20 cellular contexts compared by ENCODE assay signal in genomic region chr18:2994190-2994589, GRCh38. TPM values are rescaled to one million over a fixed set of nuclear protein-coding genes. Genes with fewer than 3 reads are reported as not detected.
A peak's percentile ranks its signal among the peaks of the same experiment; 100 is the strongest.
DNase-seq lines count a peak whose midpoint lies in the region; ATAC-seq, FAIRE-seq and TF ChIP-seq lines count a peak whose summit lies in the region.
"Had no signal": no experiment of that assay in that cellular context is flagged by ENCODE, and none has a peak within 500 bp of the region (broad histone marks: within the 10 kb centered on the region; RNA-seq: fewer than 3 reads in every experiment).

No MANE protein-coding gene starts in this region.

- BruUV-seq in K562 (replicated peaks; lab: Mats Ljungman, UMichigan) = no TSS peak

- H3K9me3 ChIP-seq in K562 (replicated peaks; ENCODE audit: control insufficient read depth, insufficient read depth, low read depth, low read length) (no peaks in the 10 kb centered on the region), stomach (no peaks in the 10 kb centered on the region)
- H3K9me3 ChIP-seq: esophagus muscularis mucosa, gastroesophageal sphincter, MG63, prostate gland had no signal

- peaks cover 75% of the 10 kb centered on the region for H3K4me1 Mint-ChIP-seq in activated naive CD4-positive, alpha-beta T cell treated with anti-CD3 and anti-CD28 coated beads, Interleukin-2, amount 10 ng/mL, durations not matched to agents 7 days and 5 days
- peaks cover 24% of the 10 kb centered on the region for H3K4me1 Mint-ChIP-seq in GM23338

- H2AFZ ChIP-seq in K562 (ENCODE audit: low read depth, low read length) = no peak overlapping the region
- H2AFZ ChIP-seq in GM23338 = no peak overlapping the region

- 26% methylated on average over 1 of the region's 1 CpG for WGBS in K562 (ENCODE audit: insufficient coverage, low coverage, missing lambda C conversion rate)
- WGBS in stomach, 5 donors = 84 to 100% (median 92%) methylated on average over 1 of the region's 1 CpG

- no peak for TF ChIP-seq POLR2A in K562 (conservative IDR thresholded peaks at IDR 0.05)
- TF ChIP-seq POLR2A in stomach (IDR thresholded peaks at IDR 0.05) = no peak

- peak; percentile 19 for ATAC-seq in K562
- ATAC-seq in GM23338 = no peak

- peaks cover 12% of the 10 kb centered on the region for H3K9me3 Mint-ChIP-seq in activated naive CD4-positive, alpha-beta T cell treated with anti-CD3 and anti-CD28 coated beads, Interleukin-2, amount 10 ng/mL, durations not matched to agents 7 days and 5 days
- no peaks in the 10 kb centered on the region for H3K9me3 Mint-ChIP-seq in GM23338
- H3K9me3 Mint-ChIP-seq: CD4-positive, CD25-positive, alpha-beta regulatory T cell had no signal

- H3K36me3 ChIP-seq in K562 (ENCODE audit: control insufficient read depth, insufficient read depth, low read length) (peaks cover 13% of the 10 kb centered on the region), stomach (no peaks in the 10 kb centered on the region), GM23338 (ENCODE audit: insufficient read depth) (no peaks in the 10 kb centered on the region)
- H3K36me3 ChIP-seq: esophagus muscularis mucosa, gastroesophageal sphincter, prostate gland had no signal

- peak overlapping the region; percentile 28 to 80 for H3K9ac ChIP-seq in K562 (ENCODE audit: insufficient read depth in 1 of 2, low read depth in 2 of 2, low read length in 2 of 2)

- intact Hi-C loops in K562 (cut with micrococcal nuclease) = loop anchor here (1.0 to 2.0 kb wide), 5 partner anchors 19 to 251 kb away; partner anchors contain the start of gene LPIN2
- intact Hi-C loops in stomach (cut with DNase I; ENCODE audit: low total_unique reads) = no loop called here

- H3K36me3 Mint-ChIP-seq in activated naive CD4-positive, alpha-beta T cell treated with anti-CD3 and anti-CD28 coated beads, Interleukin-2, amount 10 ng/mL, durations not matched to agents 7 days and 5 days = peaks cover 33% of the 10 kb centered on the region
- peaks cover 10% of the 10 kb centered on the region; the same call in 2 of the 3 replicates for H3K36me3 Mint-ChIP-seq in GM23338 (ENCODE audit: low read depth)
- H3K36me3 Mint-ChIP-seq: CD4-positive, CD25-positive, alpha-beta regulatory T cell had no signal

- H4K20me1 ChIP-seq in K562 (replicated peaks; ENCODE audit: control insufficient read depth, insufficient read depth, low read length) = no peaks in the 10 kb centered on the region
- H4K20me1 ChIP-seq in GM23338 (replicated peaks; ENCODE audit: insufficient read depth) = no peaks in the 10 kb centered on the region; the same call in 1 of the 2 replicates

- peaks cover 14 to 40% of the 10 kb centered on the region in 2 experiments for H3K4me1 ChIP-seq in K562 (replicated peaks in 1 of 2; ENCODE audit: control insufficient read depth in 2 of 2, insufficient read depth in 2 of 2, low read length in 2 of 2)
- peaks cover 17 to 85% (median 41%) of the 10 kb centered on the region in 4 donors for H3K4me1 ChIP-seq in stomach
- H3K4me1 ChIP-seq in GM23338 (ENCODE audit: insufficient read depth) = peaks cover 17% of the 10 kb centered on the region

- TF ChIP-seq CTCF in K562 (IDR thresholded peaks at IDR 0.05 in 2 of 3, conservative IDR thresholded peaks at IDR 0.05 in 1 of 3; ENCODE audit: insufficient read depth in 2 of 3, low read depth in 1 of 3, low read length in 3 of 3) (no peak), stomach (IDR thresholded peaks at IDR 0.05) (no peak), GM23338 (conservative IDR thresholded peaks at IDR 0.05; ENCODE audit: low read depth in 2 of 2) (no peak)

- FAIRE-seq in K562 (lab: Jason Lieb, UNC) = no peak
- FAIRE-seq: small intestine had no signal

- H3K4me2 ChIP-seq in K562 (ENCODE audit: insufficient read depth, low read length) (peak overlapping the region; percentile 64; the same call in 1 of the 2 replicates), GM23338 (no peak overlapping the region)

- TF ChIP-seq EP300 in K562 (IDR thresholded peaks at IDR 0.05; ENCODE audit: low read length) (no peak), stomach (IDR thresholded peaks at IDR 0.05) (no peak)

- H3K27me3 Mint-ChIP-seq in activated naive CD4-positive, alpha-beta T cell treated with anti-CD3 and anti-CD28 coated beads, Interleukin-2, amount 10 ng/mL, durations not matched to agents 7 days and 5 days = no peaks in the 10 kb centered on the region
- peaks cover 2% of the 10 kb centered on the region for H3K27me3 Mint-ChIP-seq in GM23338 (ENCODE audit: insufficient read depth, low read depth, poor library complexity)
- H3K27me3 Mint-ChIP-seq: CD4-positive, CD25-positive, alpha-beta regulatory T cell had no signal

- no peak for DNase-seq in activated naive CD4-positive, alpha-beta T cell treated with anti-CD3 and anti-CD28 coated beads, Interleukin-2, amount 10 ng/mL, durations not matched to agents 7 days and 5 days
- DNase-seq in activated naive CD4-positive, alpha-beta T cell treated with anti-CD3 and anti-CD28 coated beads, Interleukin-2, amount 50 U/mL, for 16 hours = no peak
- peak; percentile 63 for DNase-seq in OCI-M1 (lab: John Stamatoyannopoulos, UW)
- no peak for DNase-seq in K562 (ENCODE audit: extremely low read depth in 1 of 4, low spot score in 3 of 4)
- no peak for DNase-seq in stomach
- DNase-seq in stimulated activated CD4-positive, alpha-beta T cell treated with anti-CD3 and anti-CD28 coated beads, Interleukin-15, amount 100 ng/mL, for 24 hours = no peak
- no peak for DNase-seq in putamen (ENCODE audit: low spot score)
- no peak for DNase-seq in GM23338 (ENCODE audit: low spot score)
- DNase-seq: amniotic stem cell, caudate nucleus, DMS79 treated with DMSO at 0.1 percent for 48 hours, IMR-90, MG63, NCI-H1436 treated with DMSO at 0.1 percent for 48 hours, NCI-H774, small intestine had no signal

- in situ Hi-C loops in K562 (cut with MboI) = no loop called here

- TF ChIP-seq RAD21 in K562 (CRISPR knock-in tag; conservative IDR thresholded peaks at IDR 0.05 in 1 of 2, IDR thresholded peaks at IDR 0.05 in 1 of 2) = no peak

- peak overlapping the region; percentile 51 for H3K27ac Mint-ChIP-seq in activated naive CD4-positive, alpha-beta T cell treated with anti-CD3 and anti-CD28 coated beads, Interleukin-2, amount 10 ng/mL, durations not matched to agents 7 days and 5 days
- H3K27ac Mint-ChIP-seq in GM23338 = no peak overlapping the region

- H3K9me2 ChIP-seq in GM23338 (ENCODE audit: insufficient read depth) = no peaks in the 10 kb centered on the region

- H3K9me1 ChIP-seq in K562 (ENCODE audit: control insufficient read depth, insufficient read depth, low read length) = no peaks in the 10 kb centered on the region

- POLR2A ChIA-PET in K562 (lab: Yijun Ruan, JAX) = interaction anchor here (0.6 to 3.9 kb wide), 16 partner anchors 8 to 1088 kb away, joined by 3 to 39 read pairs (median 8); partner anchors contain the start of genes LPIN2 and MYL12A

- no peaks in the 10 kb centered on the region for H3F3A ChIP-seq in GM23338 (replicated peaks; ENCODE audit: low read depth)

- no peak overlapping the region for H3K4me3 Mint-ChIP-seq in activated naive CD4-positive, alpha-beta T cell treated with anti-CD3 and anti-CD28 coated beads, Interleukin-2, amount 10 ng/mL, durations not matched to agents 7 days and 5 days
- no peak overlapping the region for H3K4me3 Mint-ChIP-seq in GM23338

- H3K27ac ChIP-seq in K562 (ENCODE audit: extremely low read depth, low read depth, low read length) = peak overlapping the region; percentile 48; the same call in 2 of the 3 replicates
- H3K27ac ChIP-seq in stomach = peak overlapping the region in 4 of 5 donors; percentile 4 to 37 (median 20)
- H3K27ac ChIP-seq in GM23338 (ENCODE audit: low read depth) = no peak overlapping the region
- H3K27ac ChIP-seq: esophagus muscularis mucosa, prostate gland had no signal

- CTCF ChIA-PET in activated naive CD4-positive, alpha-beta T cell treated with anti-CD3 and anti-CD28 coated beads, Interleukin-2, amount 10 ng/mL, durations not matched to agents 7 days and 5 days (lab: Charles Lee) = interaction anchor here (0.6 to 10.3 kb wide), 45 partner anchors 7 to 602 kb away, joined by 3 to 253 read pairs (median 4); partner anchors contain the start of gene MYL12A
- CTCF ChIA-PET in K562 (lab: Yijun Ruan, JAX; ENCODE audit: low intra/inter-chr PET ratio) = interaction anchor here (0.9 kb wide), 1 partner anchor 251 kb away, joined by 3 read pairs; no protein-coding TSS in a partner anchor

- H3K4me3 ChIP-seq in K562 (no peak overlapping the region), stomach (no peak overlapping the region), GM23338 (no peak overlapping the region)
- H3K4me3 ChIP-seq: esophagus muscularis mucosa, gastroesophageal sphincter, MG63, prostate gland had no signal

- H3K79me2 ChIP-seq in K562 (ENCODE audit: control insufficient read depth, insufficient read depth, low read length) (peaks cover 90% of the 10 kb centered on the region), GM23338 (replicated peaks; ENCODE audit: insufficient read depth) (peaks cover 69% of the 10 kb centered on the region)

- no peaks in the 10 kb centered on the region for H3K27me3 ChIP-seq in K562 (ENCODE audit: control insufficient read depth in 2 of 2, insufficient read depth in 2 of 2, low read length in 2 of 2)
- H3K27me3 ChIP-seq in stomach = no peaks in the 10 kb centered on the region
- H3K27me3 ChIP-seq in GM23338 (ENCODE audit: insufficient read depth) = no peaks in the 10 kb centered on the region
- H3K27me3 ChIP-seq: esophagus muscularis mucosa, gastroesophageal sphincter, MG63 had no signal

RNA-seq across cellular contexts. Expression of gene LPIN2, which starts 18.8 kb away (rescaled TPM):
- 45.6 and 69.6 TPM in 2 replicates for total RNA-seq in K562 (2011; cell fraction: chromatin; rRNA removed; ENCODE audit: low replicate concordance)
- 29.0 and 29.5 TPM in 2 replicates for total RNA-seq in K562 (2011; cell fraction: nucleolus; rRNA removed)
- 35.7 and 37.3 TPM in 2 replicates for total RNA-seq in K562 (2011; cell fraction: nucleoplasm; rRNA removed)
- total RNA-seq in K562 (2014; rRNA removed) = 21.0 and 23.3 TPM in 2 replicates
- 20.6 and 23.5 TPM in 2 replicates for total RNA-seq in K562 (2014; rRNA removed; fragmentation: Illumina TruSeq; extraction: Trizol)
- 24.3 and 25.3 TPM in 2 replicates for total RNA-seq in K562 (2015; rRNA removed; fragmentation: Illumina TruSeq; extraction: Trizol)
- 26.1 and 31.7 TPM in 2 replicates for total RNA-seq in K562 (2021)
- polyA plus RNA-seq in K562 (2011; rRNA removed) = 33.2 and 34.8 TPM in 2 replicates
- 17.2 and 25.7 TPM in 2 replicates for polyA plus RNA-seq in K562 (2011; cell fraction: cytosol; rRNA removed)
- polyA plus RNA-seq in K562 (2011; cell fraction: nucleus; rRNA removed) = 37.4 and 44.9 TPM in 2 replicates
- 18.3 and 28.4 TPM in 2 replicates for polyA plus RNA-seq in K562 (2012)
- polyA plus RNA-seq in K562 (2014; fragmentation: Illumina TruSeq; extraction: Trizol) = 24.2 and 30.3 TPM in 2 replicates
- 1 to 10 TPM; 5.2 to 7.6 TPM for polyA plus RNA-seq in K562 (2014; fragmentation: Nextera tagmentation; extraction: Ambion mirVana)
- polyA plus RNA-seq in K562 (2014; rRNA removed) = 23.0 and 24.6 TPM in 2 replicates
- polyA minus RNA-seq in K562 (2011; rRNA and poly(A)+ RNA removed) = 41.5 and 47.0 TPM in 2 replicates
- 22.2 and 22.3 TPM in 2 replicates for polyA minus RNA-seq in K562 (2011; cell fraction: cytosol; rRNA and poly(A)+ RNA removed)
- 20.3 and 39.2 TPM in 2 replicates for polyA minus RNA-seq in K562 (2011; cell fraction: nucleus; rRNA and poly(A)+ RNA removed)
- total RNA-seq in stomach = 10 to 100 TPM in 4 of 5 donors, 1 to 10 TPM in 1; 9.3 to 86.8 (median 13.4) TPM
- 10 to 100 TPM in 2 of 3 donors, 1 to 10 TPM in 1; 4.0 to 42.8 (median 12.5) TPM for polyA plus RNA-seq in stomach
- 10.5 and 10.8 TPM in 2 replicates for total RNA-seq in GM23338 (2014; rRNA removed; shearing (Covaris generic))
- 9.0 and 10.1 TPM in 2 replicates for polyA plus RNA-seq in GM23338 (2016; fragmentation: Nextera tagmentation; extraction: Ambion mirVana)
